In genomic region chr1:32769524-32770220, GRCh38 we compare ENCODE assay signal across 16 cellular contexts. TPM values are rescaled to one million over a fixed set of nuclear protein-coding genes. Genes with fewer than 3 reads are reported as not detected.
DNase-seq lines count a peak whose midpoint lies in the region; ATAC-seq and TF ChIP-seq lines count a peak whose summit lies in the region.
"Had no signal": no experiment of that assay in that cellular context is flagged by ENCODE, and none has a peak within 500 bp of the region (broad histone marks: within the 10 kb centered on the region; RNA-seq: fewer than 3 reads in every experiment).

No MANE protein-coding gene starts in this region.

- H3K4me1 ChIP-seq in SK-N-SH (ENCODE audit: control insufficient read depth in 1 of 2, insufficient read depth in 2 of 2, low read depth in 1 of 2, low read length in 1 of 2) = peaks cover 14 to 43% of the 10 kb centered on the region in 2 experiments
- peaks cover 22% of the 10 kb centered on the region for H3K4me1 ChIP-seq in smooth muscle cell (ENCODE audit: low read depth)

- H2AFZ ChIP-seq in SK-N-SH (ENCODE audit: low read depth) (no peak overlapping the region), smooth muscle cell (ENCODE audit: low read depth) (no peak overlapping the region)
- H2AFZ ChIP-seq: hepatocyte had no signal

- no peak overlapping the region for H3K4me3 ChIP-seq in SK-N-SH (ENCODE audit: low read depth in 2 of 2, low read length in 1 of 2)
- no peak overlapping the region for H3K4me3 ChIP-seq in smooth muscle cell
- H3K4me3 ChIP-seq: GM12878, hepatocyte had no signal

- TF ChIP-seq CTCF in SK-N-SH (IDR thresholded peaks at IDR 0.05) (no peak), smooth muscle cell (IDR thresholded peaks at IDR 0.05; ENCODE audit: borderline replicate concordance, insufficient read depth, poor library complexity, severe bottlenecking) (no peak)

- H3K4me2 ChIP-seq in SK-N-SH (peak overlapping the region; percentile 35; the same call in 1 of the 2 replicates), smooth muscle cell (peak overlapping the region; percentile 63)
- H3K4me2 ChIP-seq: hepatocyte had no signal

- no peak for TF ChIP-seq RAD21 in SK-N-SH (IDR thresholded peaks at IDR 0.05; ENCODE audit: low read length)

- H3K79me2 ChIP-seq in SK-N-SH (ENCODE audit: insufficient read depth) (no peaks in the 10 kb centered on the region), smooth muscle cell (ENCODE audit: low read depth) (peaks cover 12% of the 10 kb centered on the region)

- peaks cover 15% of the 10 kb centered on the region for H3F3A ChIP-seq in SK-N-SH (replicated peaks; ENCODE audit: insufficient read depth)
- peaks cover 4% of the 10 kb centered on the region for H3F3A ChIP-seq in smooth muscle cell (ENCODE audit: low read depth)

- H4K20me1 ChIP-seq in SK-N-SH (ENCODE audit: insufficient read depth) = no peaks in the 10 kb centered on the region
- H4K20me1 ChIP-seq in smooth muscle cell (ENCODE audit: low read depth) = peaks cover 24% of the 10 kb centered on the region

- peak overlapping the region in 1 of 2 experiments; percentile 46; a peak in 1 of 4 replicates for H3K27ac ChIP-seq in SK-N-SH (ENCODE audit: low read depth in 2 of 2, low read length in 1 of 2)
- no peak overlapping the region for H3K27ac ChIP-seq in smooth muscle cell (ENCODE audit: low read depth)
- H3K27ac ChIP-seq: HL-60 had no signal

- no peak; the same call in 2 of the 3 replicates for ATAC-seq in SK-N-SH treated with all-trans-retinoic acid at 6 μM for 48 hours
- ATAC-seq in GM21825 (IDR thresholded peaks at IDR 0.05; ENCODE audit: unreplicated experiment) = no peak
- no peak for ATAC-seq in HG02798 (IDR thresholded peaks at IDR 0.05; ENCODE audit: poor library complexity, unreplicated experiment)
- ATAC-seq in HG03108 (IDR thresholded peaks at IDR 0.05; ENCODE audit: unreplicated experiment) = no peak
- ATAC-seq: GM12878 had no signal

- CTCF ChIA-PET in SK-N-SH (lab: Yijun Ruan, JAX) = interaction anchor here (1.6 to 19.0 kb wide), 2 partner anchors 59 to 248 kb away, joined by 3 to 392 read pairs; partner anchors contain the start of gene SYNC

- 71% methylated on average over 10 of the region's 32 CpGs for WGBS in SK-N-SH (ENCODE audit: low lambda C conversion rate)
- WGBS in smooth muscle cell (ENCODE audit: low lambda C conversion rate) = 64% methylated on average over 28 of the region's 32 CpGs

- H3K36me3 ChIP-seq in SK-N-SH (replicated peaks in 1 of 2; ENCODE audit: control insufficient read depth in 1 of 2, insufficient read depth in 2 of 2, low read length in 1 of 2) (peaks cover 10 to 18% of the 10 kb centered on the region in 2 experiments), smooth muscle cell (ENCODE audit: low read depth) (no peaks in the 10 kb centered on the region)

- H3K9ac ChIP-seq in SK-N-SH (no peak overlapping the region), smooth muscle cell (ENCODE audit: low read depth) (no peak overlapping the region)

- H3K27me3 ChIP-seq in SK-N-SH (ENCODE audit: insufficient read depth) (no peaks in the 10 kb centered on the region), smooth muscle cell (ENCODE audit: low read depth) (no peaks in the 10 kb centered on the region)
- H3K27me3 ChIP-seq: hepatocyte had no signal

- POLR2A ChIA-PET in SK-N-SH (lab: Yijun Ruan, JAX) = interaction anchor here (1.0 kb wide), 1 partner anchor 63 kb away, joined by 3 read pairs; no protein-coding TSS in a partner anchor

- H3K9me3 ChIP-seq in SK-N-SH (no peaks in the 10 kb centered on the region), smooth muscle cell (replicated peaks; ENCODE audit: low read depth) (no peaks in the 10 kb centered on the region)

- no peaks in the 10 kb centered on the region for H3K9me2 ChIP-seq in SK-N-SH

- no peak for TF ChIP-seq EP300 in SK-N-SH (IDR thresholded peaks at IDR 0.05; ENCODE audit: borderline replicate concordance in 1 of 2, low read depth in 1 of 2, low read length in 1 of 2)

- DNase-seq in SK-N-SH (no peak), RPMI7951 (ENCODE audit: low read depth) (peak; percentile 78), fibroblast of peridontal ligament (ENCODE audit: extremely low read depth) (peak; percentile 33), smooth muscle cell (lab: John Stamatoyannopoulos, UW; ENCODE audit: unreplicated experiment) (no peak)
- DNase-seq: effector CD8-positive, alpha-beta T cell; NCI-H1048; NCI-H446; occipital lobe; stimulated activated CD4-positive, alpha-beta T cell treated with anti-CD3 and anti-CD28 coated beads, Interleukin-12 subunit alpha, Interleukin-12 subunit beta, amount 100 ng/mL, for 4 hours had no signal

TF ChIP-seq in SK-N-SH, 30 proteins besides CTCF, POLR2A, EP300 and RAD21:
- TF ChIP-seq, protein P1, sequence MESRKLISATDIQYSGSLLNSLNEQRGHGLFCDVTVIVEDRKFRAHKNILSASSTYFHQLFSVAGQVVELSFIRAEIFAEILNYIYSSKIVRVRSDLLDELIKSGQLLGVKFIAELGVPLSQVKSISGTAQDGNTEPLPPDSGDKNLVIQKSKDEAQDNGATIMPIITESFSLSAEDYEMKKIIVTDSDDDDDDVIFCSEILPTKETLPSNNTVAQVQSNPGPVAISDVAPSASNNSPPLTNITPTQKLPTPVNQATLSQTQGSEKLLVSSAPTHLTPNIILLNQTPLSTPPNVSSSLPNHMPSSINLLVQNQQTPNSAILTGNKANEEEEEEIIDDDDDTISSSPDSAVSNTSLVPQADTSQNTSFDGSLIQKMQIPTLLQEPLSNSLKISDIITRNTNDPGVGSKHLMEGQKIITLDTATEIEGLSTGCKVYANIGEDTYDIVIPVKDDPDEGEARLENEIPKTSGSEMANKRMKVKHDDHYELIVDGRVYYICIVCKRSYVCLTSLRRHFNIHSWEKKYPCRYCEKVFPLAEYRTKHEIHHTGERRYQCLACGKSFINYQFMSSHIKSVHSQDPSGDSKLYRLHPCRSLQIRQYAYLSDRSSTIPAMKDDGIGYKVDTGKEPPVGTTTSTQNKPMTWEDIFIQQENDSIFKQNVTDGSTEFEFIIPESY (IDR thresholded peaks at IDR 0.05; ENCODE audit: borderline replicate concordance, low read depth) = no peak
- no peak for TF ChIP-seq FOXJ3 (CRISPR knock-in tag; IDR thresholded peaks at IDR 0.05)
- peak; percentile 28; the same call in 1 of the 2 replicates for TF ChIP-seq JUND (IDR thresholded peaks at IDR 0.05)
- no peak for TF ChIP-seq MEF2A (IDR thresholded peaks at IDR 0.05; ENCODE audit: borderline replicate concordance, low read depth)
- no peak for TF ChIP-seq RFX5 (IDR thresholded peaks at IDR 0.05; ENCODE audit: low read length)
- no peak for TF ChIP-seq GATA2 (CRISPR knock-in tag; IDR thresholded peaks at IDR 0.05)
- TF ChIP-seq FOXM1 (IDR thresholded peaks at IDR 0.05; ENCODE audit: low read depth) = no peak
- no peak for TF ChIP-seq GABPA (IDR thresholded peaks at IDR 0.05; ENCODE audit: low read depth)
- peak; percentile 28; the same call in 1 of the 2 replicates for TF ChIP-seq FOSL2 (IDR thresholded peaks at IDR 0.05; ENCODE audit: borderline replicate concordance, low read depth)

TF ChIP-seq in SK-N-SH treated with all-trans-retinoic acid at 6 μM for 48 hours, 23 proteins besides CTCF, POLR2A, EP300 and RAD21 (continues in another document):
- no peak for TF ChIP-seq RARB (CRISPR knock-in tag; IDR thresholded peaks at IDR 0.05)
- TF ChIP-seq ZNF8 (CRISPR knock-in tag; IDR thresholded peaks at IDR 0.05) = no peak
- TF ChIP-seq, protein P2, sequence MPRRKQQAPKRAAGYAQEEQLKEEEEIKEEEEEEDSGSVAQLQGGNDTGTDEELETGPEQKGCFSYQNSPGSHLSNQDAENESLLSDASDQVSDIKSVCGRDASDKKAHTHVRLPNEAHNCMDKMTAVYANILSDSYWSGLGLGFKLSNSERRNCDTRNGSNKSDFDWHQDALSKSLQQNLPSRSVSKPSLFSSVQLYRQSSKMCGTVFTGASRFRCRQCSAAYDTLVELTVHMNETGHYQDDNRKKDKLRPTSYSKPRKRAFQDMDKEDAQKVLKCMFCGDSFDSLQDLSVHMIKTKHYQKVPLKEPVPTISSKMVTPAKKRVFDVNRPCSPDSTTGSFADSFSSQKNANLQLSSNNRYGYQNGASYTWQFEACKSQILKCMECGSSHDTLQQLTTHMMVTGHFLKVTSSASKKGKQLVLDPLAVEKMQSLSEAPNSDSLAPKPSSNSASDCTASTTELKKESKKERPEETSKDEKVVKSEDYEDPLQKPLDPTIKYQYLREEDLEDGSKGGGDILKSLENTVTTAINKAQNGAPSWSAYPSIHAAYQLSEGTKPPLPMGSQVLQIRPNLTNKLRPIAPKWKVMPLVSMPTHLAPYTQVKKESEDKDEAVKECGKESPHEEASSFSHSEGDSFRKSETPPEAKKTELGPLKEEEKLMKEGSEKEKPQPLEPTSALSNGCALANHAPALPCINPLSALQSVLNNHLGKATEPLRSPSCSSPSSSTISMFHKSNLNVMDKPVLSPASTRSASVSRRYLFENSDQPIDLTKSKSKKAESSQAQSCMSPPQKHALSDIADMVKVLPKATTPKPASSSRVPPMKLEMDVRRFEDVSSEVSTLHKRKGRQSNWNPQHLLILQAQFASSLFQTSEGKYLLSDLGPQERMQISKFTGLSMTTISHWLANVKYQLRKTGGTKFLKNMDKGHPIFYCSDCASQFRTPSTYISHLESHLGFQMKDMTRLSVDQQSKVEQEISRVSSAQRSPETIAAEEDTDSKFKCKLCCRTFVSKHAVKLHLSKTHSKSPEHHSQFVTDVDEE (CRISPR knock-in tag; IDR thresholded peaks at IDR 0.05) = no peak

RNA-seq across cellular contexts. Expression of gene YARS1, which starts 47.5 kb away (rescaled TPM):
- polyA plus RNA-seq in SK-N-SH (2012; rRNA removed) = 31.9 and 46.3 TPM in 2 replicates
- polyA plus RNA-seq in SK-N-SH (2012; cell fraction: cytosol; rRNA removed) = 41.7 and 41.8 TPM in 2 replicates
- 65.5 and 101 TPM in 2 replicates for polyA plus RNA-seq in SK-N-SH (2012; cell fraction: nucleus; rRNA removed)
- 100 and 109 TPM in 2 replicates for total RNA-seq in RPMI7951 (2014; rRNA removed; shearing (Covaris generic))
- total RNA-seq in smooth muscle cell = 52.1 and 56.5 TPM in 2 replicates
- polyA plus RNA-seq in smooth muscle cell = 82.9 and 96.9 TPM in 2 replicates

RNA-seq across cellular contexts. Expression of gene S100PBP, which starts 47.8 kb away (rescaled TPM):
- 13.2 and 19.2 TPM in 2 replicates for polyA plus RNA-seq in SK-N-SH (2012; rRNA removed)
- 16.3 and 16.6 TPM in 2 replicates for polyA plus RNA-seq in SK-N-SH (2012; cell fraction: cytosol; rRNA removed)
- 23.7 and 53.3 TPM in 2 replicates for polyA plus RNA-seq in SK-N-SH (2012; cell fraction: nucleus; rRNA removed)
- total RNA-seq in RPMI7951 (2014; rRNA removed; shearing (Covaris generic)) = 24.4 and 25.0 TPM in 2 replicates
- total RNA-seq in smooth muscle cell = 39.1 and 39.7 TPM in 2 replicates
- 13.1 and 22.1 TPM in 2 replicates for polyA plus RNA-seq in smooth muscle cell

Comparison
In these comparisons a context has a peak if more than half of its experiments do, and no peak if none do; other contexts are left out.
1. DNase-seq: peak in RPMI7951 (single experiment) and fibroblast of peridontal ligament (single experiment); none in SK-N-SH (single experiment) and smooth muscle cell (single experiment).